21 cellular contexts compared by ENCODE assay signal in genomic region chr3:156358232-156358631, GRCh38.
"Had no signal": no experiment of that assay in that cellular context is flagged by ENCODE, and none has a peak within 500 bp of the region (broad histone marks: within the 10 kb centered on the region; RNA-seq: fewer than 3 reads in every experiment).

No MANE protein-coding gene starts in this region.

- H3K9me3 Mint-ChIP-seq: nephron; stimulated activated naive B cell treated with anti-CD40 and anti-IgM and Interleukin-4, amounts not matched to agents 10 μg/mL and 1 μg/mL and 100 μg/mL, for 72 hours; stimulated activated naive CD8-positive, alpha-beta T cell treated with anti-CD3 and anti-CD28 coated beads, Interleukin-15, amount 100 ng/mL, for 72 hours had no signal

- H3K27ac ChIP-seq: colonic mucosa, esophagus squamous epithelium, left ventricle myocardium inferior, lower lobe of right lung, neutrophil, psoas muscle, skin epidermis had no signal

- H3K27me3 ChIP-seq: colonic mucosa, esophagus squamous epithelium, neutrophil had no signal

- H3K36me3 Mint-ChIP-seq: naive B cell; stimulated activated naive B cell treated with anti-CD40 and anti-IgM and Interleukin-4, amounts not matched to agents 10 μg/mL and 1 μg/mL and 100 μg/mL, for 72 hours had no signal

- H3K4me1 ChIP-seq: colonic mucosa, esophagus squamous epithelium, left ventricle myocardium inferior, lower lobe of right lung, psoas muscle had no signal

- DNase-seq: colonic mucosa; dermis blood vessel endothelial cell; esophagus squamous epithelium; foreskin fibroblast; kidney; left cardiac atrium; left ventricle myocardium inferior; lower lobe of right lung; mesendoderm; naive B cell; psoas muscle; retina; stimulated activated CD4-positive, alpha-beta T cell treated with anti-CD3 and anti-CD28 coated beads, Interleukin-2, amount 100 ng/mL, for 24 hours; stimulated activated CD4-positive, alpha-beta T cell treated with anti-CD3 and anti-CD28 coated beads, Interleukin-4, amount 100 ng/mL, for 4 hours; stimulated activated naive B cell treated with anti-CD40 and anti-IgM and Interleukin-4, amounts not matched to agents 10 μg/mL and 1 μg/mL and 100 μg/mL, for 72 hours; stimulated activated naive CD8-positive, alpha-beta T cell treated with anti-CD3 and anti-CD28 coated beads, Interleukin-15, amount 100 ng/mL, for 72 hours; trophoblast cell had no signal

- H3K4me1 Mint-ChIP-seq: naive B cell; stimulated activated naive B cell treated with anti-CD40 and anti-IgM and Interleukin-4, amounts not matched to agents 10 μg/mL and 1 μg/mL and 100 μg/mL, for 72 hours; stimulated activated naive CD8-positive, alpha-beta T cell treated with anti-CD3 and anti-CD28 coated beads, Interleukin-15, amount 100 ng/mL, for 72 hours had no signal

- H3K4me3 ChIP-seq: colonic mucosa, esophagus squamous epithelium, left ventricle myocardium inferior, lower lobe of right lung, psoas muscle, skin epidermis had no signal

- ATAC-seq: left cardiac atrium; lower lobe of right lung; psoas muscle; sciatic nerve; stimulated activated naive B cell treated with anti-CD40 and anti-IgM and Interleukin-4, amounts not matched to agents 10 μg/mL and 1 μg/mL and 100 μg/mL, for 72 hours; stimulated activated naive CD8-positive, alpha-beta T cell treated with anti-CD3 and anti-CD28 coated beads, Interleukin-15, amount 100 ng/mL, for 72 hours had no signal

- H3K36me3 ChIP-seq: colonic mucosa, esophagus squamous epithelium, left ventricle myocardium inferior, lower lobe of right lung, neutrophil had no signal

- H3K4me3 Mint-ChIP-seq: naive B cell; nephron; stimulated activated naive B cell treated with anti-CD40 and anti-IgM and Interleukin-4, amounts not matched to agents 10 μg/mL and 1 μg/mL and 100 μg/mL, for 72 hours; stimulated activated naive CD8-positive, alpha-beta T cell treated with anti-CD3 and anti-CD28 coated beads, Interleukin-15, amount 100 ng/mL, for 72 hours had no signal

- H3K27ac Mint-ChIP-seq: naive B cell; nephron; stimulated activated naive B cell treated with anti-CD40 and anti-IgM and Interleukin-4, amounts not matched to agents 10 μg/mL and 1 μg/mL and 100 μg/mL, for 72 hours; stimulated activated naive CD8-positive, alpha-beta T cell treated with anti-CD3 and anti-CD28 coated beads, Interleukin-15, amount 100 ng/mL, for 72 hours had no signal

- H3K9me3 ChIP-seq: colonic mucosa, esophagus squamous epithelium, left ventricle myocardium inferior, lower lobe of right lung, neutrophil, psoas muscle had no signal
